ENCODE assay signal across 20 cellular contexts in genomic region chr15:65062726-65063125, GRCh38. TPM values are rescaled to one million over a fixed set of nuclear protein-coding genes. Genes with fewer than 3 reads are reported as not detected.
DNase-seq lines count a peak whose midpoint lies in the region; ATAC-seq and TF ChIP-seq lines count a peak whose summit lies in the region.
"Had no signal": no experiment of that assay in that cellular context is flagged by ENCODE, and none has a peak within 500 bp of the region (broad histone marks: within the 10 kb centered on the region; RNA-seq: fewer than 3 reads in every experiment).

No MANE protein-coding gene starts in this region.

- peak overlapping the region; percentile 53 for H3K27ac ChIP-seq in substantia nigra (ENCODE audit: low read depth, low read length, poor library complexity, severe bottlenecking)
- H3K27ac ChIP-seq: brain microvascular endothelial cell, neutrophil, PC-9 had no signal

- no peaks in the 10 kb centered on the region for H3K36me3 Mint-ChIP-seq in WTC11
- H3K36me3 Mint-ChIP-seq: activated naive CD8-positive, alpha-beta T cell treated with anti-CD3 and anti-CD28 coated beads, Interleukin-2, amount 10 ng/mL, durations not matched to agents 7 days and 5 days had no signal

- ATAC-seq in WTC11: no peak
- ATAC-seq: activated T-helper 17 cell treated with anti-CD3 and anti-CD28 coated beads, Interleukin-2, amount 50 U/mL, for 72 hours had no signal

- peaks cover 20% of the 10 kb centered on the region for H3K4me1 Mint-ChIP-seq in WTC11
- H3K4me1 Mint-ChIP-seq: activated T-helper 17 cell treated with anti-CD3 and anti-CD28 coated beads, Interleukin-2, amount 50 U/mL, for 72 hours had no signal

- H3K9me3 Mint-ChIP-seq in WTC11: peaks cover 8% of the 10 kb centered on the region
- H3K9me3 Mint-ChIP-seq: activated naive CD8-positive, alpha-beta T cell treated with anti-CD3 and anti-CD28 coated beads, Interleukin-2, amount 10 ng/mL, durations not matched to agents 7 days and 5 days; activated T-helper 17 cell treated with anti-CD3 and anti-CD28 coated beads, Interleukin-2, amount 50 U/mL, for 72 hours; T-helper 1 cell treated with Interleukin-12 subunit alpha and Interleukin-12 subunit beta and Interleukin-4 antibody, amounts not matched to agents 30 μg/mL and 1 μg/mL, for 36 hours had no signal

- CTCF ChIA-PET in WTC11 (lab: Charles Lee): interaction anchor here (0.5 to 20.3 kb wide), 8 partner anchors 8 to 759 kb away, joined by 4 to 292 read pairs (median 18); no protein-coding TSS in a partner anchor

- POLR2A ChIA-PET in WTC11 (lab: Charles Lee): no interaction called here

- TF ChIP-seq CTCF in WTC11 (IDR thresholded peaks at IDR 0.05): no peak

- H3K27me3 Mint-ChIP-seq in WTC11 (ENCODE audit: low read depth): peaks cover 9% of the 10 kb centered on the region

- H3K27ac Mint-ChIP-seq in WTC11: peak overlapping the region; percentile 14; the same call in 1 of the 2 replicates
- H3K27ac Mint-ChIP-seq: activated naive CD8-positive, alpha-beta T cell treated with anti-CD3 and anti-CD28 coated beads, Interleukin-2, amount 10 ng/mL, durations not matched to agents 7 days and 5 days; activated T-helper 17 cell treated with anti-CD3 and anti-CD28 coated beads, Interleukin-2, amount 50 U/mL, for 72 hours; T-helper 1 cell treated with Interleukin-12 subunit alpha and Interleukin-12 subunit beta and Interleukin-4 antibody, amounts not matched to agents 30 μg/mL and 1 μg/mL, for 36 hours had no signal

- DNase-seq in WTC11 (ENCODE audit: low spot score) (no peak), kidney tubule cell (ENCODE audit: low spot score) (peak; percentile 64), substantia nigra (lab: John Stamatoyannopoulos, UW) (no peak), NCI-H1436 treated with DMSO at 0.1 percent for 48 hours (lab: John Stamatoyannopoulos, UW) (no peak), iPS-NIHi7 (ENCODE audit: extremely low spot score) (no peak), Ammon's horn (ENCODE audit: low spot score) (no peak)
- DNase-seq: activated CD4-positive, alpha-beta T cell treated with anti-CD3 and anti-CD28 coated beads, Interleukin-2, amount 50 U/mL, for 1 hour; activated naive CD8-positive, alpha-beta T cell treated with anti-CD3 and anti-CD28 coated beads, Interleukin-2, amount 10 ng/mL, durations not matched to agents 7 days and 5 days; brain microvascular endothelial cell; cortex of kidney; KG1; NCI-H2029; PC-9; stimulated activated CD4-positive, alpha-beta T cell treated with anti-CD3 and anti-CD28 coated beads, Interleukin-15, amount 100 ng/mL, for 24 hours had no signal

- no peak overlapping the region for H3K4me3 Mint-ChIP-seq in WTC11
- H3K4me3 Mint-ChIP-seq: activated naive CD8-positive, alpha-beta T cell treated with anti-CD3 and anti-CD28 coated beads, Interleukin-2, amount 10 ng/mL, durations not matched to agents 7 days and 5 days; activated T-helper 17 cell treated with anti-CD3 and anti-CD28 coated beads, Interleukin-2, amount 50 U/mL, for 72 hours; T-helper 1 cell treated with Interleukin-12 subunit alpha and Interleukin-12 subunit beta and Interleukin-4 antibody, amounts not matched to agents 30 μg/mL and 1 μg/mL, for 36 hours had no signal

TF ChIP-seq in WTC11, 78 proteins besides CTCF, POLR2A, EP300 and RAD21 (continues in another document):
- TF ChIP-seq FOXK1 (CRISPR knock-in tag; IDR thresholded peaks at IDR 0.05) (no peak), ZNF219 (CRISPR knock-in tag; IDR thresholded peaks at IDR 0.05; ENCODE audit: borderline replicate concordance) (no peak), ZNF263 (CRISPR knock-in tag; IDR thresholded peaks at IDR 0.05; ENCODE audit: low read depth) (no peak), JUN (CRISPR knock-in tag; IDR thresholded peaks at IDR 0.05) (no peak), KAT7 (CRISPR knock-in tag; IDR thresholded peaks at IDR 0.05; ENCODE audit: borderline replicate concordance) (no peak), SMAD4 (CRISPR knock-in tag; IDR thresholded peaks at IDR 0.05) (no peak), HMGA2 (CRISPR knock-in tag; IDR thresholded peaks at IDR 0.05) (no peak), EMX1 (CRISPR knock-in tag; IDR thresholded peaks at IDR 0.05) (no peak), RORB (CRISPR knock-in tag; IDR thresholded peaks at IDR 0.05) (no peak), ZBTB21 (CRISPR knock-in tag; IDR thresholded peaks at IDR 0.05; ENCODE audit: borderline replicate concordance) (no peak), TCF7 (CRISPR knock-in tag; IDR thresholded peaks at IDR 0.05; ENCODE audit: low read depth) (no peak), OVOL2 (CRISPR knock-in tag; IDR thresholded peaks at IDR 0.05; ENCODE audit: borderline replicate concordance) (no peak)
- TF ChIP-seq, protein P1, sequence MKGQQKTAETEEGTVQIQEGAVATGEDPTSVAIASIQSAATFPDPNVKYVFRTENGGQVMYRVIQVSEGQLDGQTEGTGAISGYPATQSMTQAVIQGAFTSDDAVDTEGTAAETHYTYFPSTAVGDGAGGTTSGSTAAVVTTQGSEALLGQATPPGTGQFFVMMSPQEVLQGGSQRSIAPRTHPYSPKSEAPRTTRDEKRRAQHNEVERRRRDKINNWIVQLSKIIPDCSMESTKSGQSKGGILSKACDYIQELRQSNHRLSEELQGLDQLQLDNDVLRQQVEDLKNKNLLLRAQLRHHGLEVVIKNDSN (CRISPR knock-in tag; IDR thresholded peaks at IDR 0.05): no peak
- TF ChIP-seq, protein P2, sequence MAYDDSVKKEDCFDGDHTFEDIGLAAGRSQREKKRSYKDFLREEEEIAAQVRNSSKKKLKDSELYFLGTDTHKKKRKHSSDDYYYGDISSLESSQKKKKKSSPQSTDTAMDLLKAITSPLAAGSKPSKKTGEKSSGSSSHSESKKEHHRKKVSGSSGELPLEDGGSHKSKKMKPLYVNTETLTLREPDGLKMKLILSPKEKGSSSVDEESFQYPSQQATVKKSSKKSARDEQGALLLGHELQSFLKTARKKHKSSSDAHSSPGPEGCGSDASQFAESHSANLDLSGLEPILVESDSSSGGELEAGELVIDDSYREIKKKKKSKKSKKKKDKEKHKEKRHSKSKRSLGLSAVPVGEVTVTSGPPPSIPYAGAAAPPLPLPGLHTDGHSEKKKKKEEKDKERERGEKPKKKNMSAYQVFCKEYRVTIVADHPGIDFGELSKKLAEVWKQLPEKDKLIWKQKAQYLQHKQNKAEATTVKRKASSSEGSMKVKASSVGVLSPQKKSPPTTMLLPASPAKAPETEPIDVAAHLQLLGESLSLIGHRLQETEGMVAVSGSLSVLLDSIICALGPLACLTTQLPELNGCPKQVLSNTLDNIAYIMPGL (CRISPR knock-in tag; IDR thresholded peaks at IDR 0.05): no peak
- TF ChIP-seq, protein P3, sequence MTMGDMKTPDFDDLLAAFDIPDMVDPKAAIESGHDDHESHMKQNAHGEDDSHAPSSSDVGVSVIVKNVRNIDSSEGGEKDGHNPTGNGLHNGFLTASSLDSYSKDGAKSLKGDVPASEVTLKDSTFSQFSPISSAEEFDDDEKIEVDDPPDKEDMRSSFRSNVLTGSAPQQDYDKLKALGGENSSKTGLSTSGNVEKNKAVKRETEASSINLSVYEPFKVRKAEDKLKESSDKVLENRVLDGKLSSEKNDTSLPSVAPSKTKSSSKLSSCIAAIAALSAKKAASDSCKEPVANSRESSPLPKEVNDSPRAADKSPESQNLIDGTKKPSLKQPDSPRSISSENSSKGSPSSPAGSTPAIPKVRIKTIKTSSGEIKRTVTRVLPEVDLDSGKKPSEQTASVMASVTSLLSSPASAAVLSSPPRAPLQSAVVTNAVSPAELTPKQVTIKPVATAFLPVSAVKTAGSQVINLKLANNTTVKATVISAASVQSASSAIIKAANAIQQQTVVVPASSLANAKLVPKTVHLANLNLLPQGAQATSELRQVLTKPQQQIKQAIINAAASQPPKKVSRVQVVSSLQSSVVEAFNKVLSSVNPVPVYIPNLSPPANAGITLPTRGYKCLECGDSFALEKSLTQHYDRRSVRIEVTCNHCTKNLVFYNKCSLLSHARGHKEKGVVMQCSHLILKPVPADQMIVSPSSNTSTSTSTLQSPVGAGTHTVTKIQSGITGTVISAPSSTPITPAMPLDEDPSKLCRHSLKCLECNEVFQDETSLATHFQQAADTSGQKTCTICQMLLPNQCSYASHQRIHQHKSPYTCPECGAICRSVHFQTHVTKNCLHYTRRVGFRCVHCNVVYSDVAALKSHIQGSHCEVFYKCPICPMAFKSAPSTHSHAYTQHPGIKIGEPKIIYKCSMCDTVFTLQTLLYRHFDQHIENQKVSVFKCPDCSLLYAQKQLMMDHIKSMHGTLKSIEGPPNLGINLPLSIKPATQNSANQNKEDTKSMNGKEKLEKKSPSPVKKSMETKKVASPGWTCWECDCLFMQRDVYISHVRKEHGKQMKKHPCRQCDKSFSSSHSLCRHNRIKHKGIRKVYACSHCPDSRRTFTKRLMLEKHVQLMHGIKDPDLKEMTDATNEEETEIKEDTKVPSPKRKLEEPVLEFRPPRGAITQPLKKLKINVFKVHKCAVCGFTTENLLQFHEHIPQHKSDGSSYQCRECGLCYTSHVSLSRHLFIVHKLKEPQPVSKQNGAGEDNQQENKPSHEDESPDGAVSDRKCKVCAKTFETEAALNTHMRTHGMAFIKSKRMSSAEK (CRISPR knock-in tag; IDR thresholded peaks at IDR 0.05; ENCODE audit: borderline replicate concordance): no peak
- TF ChIP-seq, protein P4, sequence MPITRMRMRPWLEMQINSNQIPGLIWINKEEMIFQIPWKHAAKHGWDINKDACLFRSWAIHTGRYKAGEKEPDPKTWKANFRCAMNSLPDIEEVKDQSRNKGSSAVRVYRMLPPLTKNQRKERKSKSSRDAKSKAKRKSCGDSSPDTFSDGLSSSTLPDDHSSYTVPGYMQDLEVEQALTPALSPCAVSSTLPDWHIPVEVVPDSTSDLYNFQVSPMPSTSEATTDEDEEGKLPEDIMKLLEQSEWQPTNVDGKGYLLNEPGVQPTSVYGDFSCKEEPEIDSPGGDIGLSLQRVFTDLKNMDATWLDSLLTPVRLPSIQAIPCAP (CRISPR knock-in tag; IDR thresholded peaks at IDR 0.05): no peak

RNA-seq across cellular contexts. Expression of gene RASL12, which starts 5.1 kb away (rescaled TPM):
- total RNA-seq in WTC11 (2021): 5.6 to 6.8 TPM (median 6.5 TPM) in 3 replicates
- total RNA-seq: activated naive CD8-positive, alpha-beta T cell treated with anti-CD3 and anti-CD28 coated beads, Interleukin-2, amount 10 ng/mL, durations not matched to agents 7 days and 5 days; activated T-helper 17 cell treated with anti-CD3 and anti-CD28 coated beads, Interleukin-2, amount 50 U/mL, for 72 hours; PC-9; pulmonary artery endothelial cell had no signal

RNA-seq across cellular contexts. Expression of gene KBTBD13, which starts 13.8 kb away (rescaled TPM):
- total RNA-seq in WTC11 (2021): 0.05 TPM in 1 of 3 replicates, not detected in the others
- total RNA-seq: activated naive CD8-positive, alpha-beta T cell treated with anti-CD3 and anti-CD28 coated beads, Interleukin-2, amount 10 ng/mL, durations not matched to agents 7 days and 5 days; activated T-helper 17 cell treated with anti-CD3 and anti-CD28 coated beads, Interleukin-2, amount 50 U/mL, for 72 hours; H1; lower leg skin; PC-9; pulmonary artery endothelial cell had no signal

RNA-seq across cellular contexts. Expression of gene SLC51B, which starts 17.5 kb away (rescaled TPM):
- not detected in 3 replicates for total RNA-seq in WTC11 (2021)
- total RNA-seq: activated naive CD8-positive, alpha-beta T cell treated with anti-CD3 and anti-CD28 coated beads, Interleukin-2, amount 10 ng/mL, durations not matched to agents 7 days and 5 days; activated T-helper 17 cell treated with anti-CD3 and anti-CD28 coated beads, Interleukin-2, amount 50 U/mL, for 72 hours; H1; PC-9; pulmonary artery endothelial cell had no signal

RNA-seq across cellular contexts. Expression of gene MTFMT, which starts 33.3 kb away (rescaled TPM):
- total RNA-seq in WTC11 (2021): 22.3 to 28.8 TPM (median 26.7 TPM) in 3 replicates

RNA-seq across cellular contexts. Expression of gene UBAP1L, which starts 52.3 kb away (rescaled TPM):
- 2.0 to 2.9 TPM (median 2.2 TPM) in 3 replicates for total RNA-seq in WTC11 (2021)
